ENCODE assay signal across 8 cellular contexts in the genomic region with DNA sequence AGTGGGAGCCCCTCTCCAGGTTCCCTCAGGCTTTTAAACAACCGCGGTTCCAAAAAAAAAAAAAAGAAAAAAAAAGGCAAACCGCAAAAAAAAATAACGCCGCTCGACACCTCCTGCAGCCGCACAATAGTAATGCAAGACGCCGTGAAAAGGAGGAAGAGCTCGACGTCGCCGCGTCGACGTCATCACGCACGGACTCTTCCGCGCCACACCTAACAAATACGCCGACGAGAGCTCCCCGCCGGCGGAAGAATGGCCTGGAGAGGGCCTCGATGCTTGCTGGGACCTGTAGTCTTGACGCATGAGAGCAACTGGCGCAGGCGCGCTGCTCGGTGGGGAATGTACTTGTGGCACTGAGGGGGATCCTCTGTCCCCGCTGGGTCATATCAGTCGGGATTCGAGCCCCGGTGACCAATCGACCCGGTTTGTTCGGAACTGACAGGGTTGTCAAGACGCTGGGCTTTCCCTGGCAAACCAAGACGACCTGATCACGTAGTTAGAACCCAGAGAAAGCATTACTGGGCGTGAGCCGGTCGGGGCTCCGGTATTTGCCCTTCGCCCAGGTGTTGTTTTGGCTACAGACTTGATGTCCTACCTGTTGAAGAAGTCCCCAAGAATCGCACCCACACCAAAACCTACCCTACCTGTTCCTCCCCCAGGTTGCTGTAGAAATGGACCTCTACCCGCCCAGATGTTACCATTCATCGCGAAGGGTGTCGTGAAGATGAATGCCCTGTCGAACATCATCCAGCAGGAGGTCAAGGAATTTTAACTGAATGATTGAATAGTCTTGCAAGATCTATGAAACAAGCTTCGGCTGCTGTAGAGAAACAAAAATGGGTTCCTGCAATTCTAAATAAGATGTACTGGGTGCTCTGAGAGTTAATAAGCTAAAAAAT. TPM values are rescaled to one million over a fixed set of nuclear protein-coding genes. Genes with fewer than 3 reads are reported as not detected.
DNase-seq lines count a peak whose midpoint lies in the region; ATAC-seq and TF ChIP-seq lines count a peak whose summit lies in the region.

A gene (minus strand): TSS at position 131 of the 899 bp plus-strand sequence. CDS start 166 bp downstream, outside the sequence.

- DNase-seq in Kasumi-1 (lab: John Stamatoyannopoulos, UW) = peak; percentile 98
- peak; percentile 97 for DNase-seq in RPMI7951 (ENCODE audit: low read depth)
- peak; percentile 91 to 94 for DNase-seq in activated T-helper 1 cell treated with anti-CD3 and anti-CD28 coated beads, Interleukin-2, amount 50 U/mL, for 16 hours (ENCODE audit: low read depth in 1 of 2, low spot score in 1 of 2)
- peak; percentile 99 for DNase-seq in fibroblast of gingiva (ENCODE audit: low read depth)
- peak; percentile 85 to 97 (median 94) for DNase-seq in naive thymus-derived CD4-positive, alpha-beta T cell
- peak; percentile 85 to 95 (median 94) for DNase-seq in stimulated activated naive CD4-positive, alpha-beta T cell (lab: John Stamatoyannopoulos, UW)

- peaks cover 10 to 51% (median 44%) of the 10 kb centered on the region in 7 donors for H3K4me1 Mint-ChIP-seq in naive thymus-derived CD4-positive, alpha-beta T cell

- no peaks in the 10 kb centered on the region for H3K9me2 ChIP-seq in DOHH2 (replicated peaks; ENCODE audit: control insufficient read depth, low read length)

- H3K9me3 ChIP-seq in DOHH2 (ENCODE audit: control insufficient read depth, insufficient read depth, low read length) = no peaks in the 10 kb centered on the region
- H3K9me3 ChIP-seq in naive thymus-derived CD4-positive, alpha-beta T cell (ENCODE audit: control insufficient read depth in 2 of 3, low read length in 3 of 3) = no peaks in the 10 kb centered on the region

- H3K4me3 ChIP-seq in DOHH2 (ENCODE audit: low read length) = peak within 1 kb of the TSS; percentile 83
- peak within 1 kb of the TSS; percentile 64 for H3K4me3 ChIP-seq in naive thymus-derived CD4-positive, alpha-beta T cell (ENCODE audit: low read length)

- no peaks in the 10 kb centered on the region for H3K27me3 ChIP-seq in DOHH2 (ENCODE audit: control insufficient read depth, low read length)
- no peaks in the 10 kb centered on the region for H3K27me3 ChIP-seq in naive thymus-derived CD4-positive, alpha-beta T cell (ENCODE audit: control insufficient read depth in 2 of 2, insufficient read depth in 2 of 2, low read length in 2 of 2)

- peak; percentile 10 for TF ChIP-seq CTCF in DOHH2 (IDR thresholded peaks at IDR 0.05; ENCODE audit: low read depth, low read length, poor library complexity, severe bottlenecking)

- CTCF ChIA-PET in naive thymus-derived CD4-positive, alpha-beta T cell (lab: Charles Lee) = interaction anchor here (0.6 to 1.5 kb wide), 4 partner anchors 10 to 602 kb away, joined by 3 to 6 read pairs (median 4); a partner anchor contains a TSS

- POLR2A ChIA-PET in naive thymus-derived CD4-positive, alpha-beta T cell (lab: Charles Lee) = interaction anchor here (0.6 to 1.2 kb wide), 4 partner anchors 8 to 1016 kb away, joined by 3 to 6 read pairs (median 3); a partner anchor contains a TSS

- peaks cover 0 to 7% (median 0%) of the 10 kb centered on the region in 11 donors for H3K9me3 Mint-ChIP-seq in naive thymus-derived CD4-positive, alpha-beta T cell

- H3K36me3 Mint-ChIP-seq in naive thymus-derived CD4-positive, alpha-beta T cell = peaks cover 0 to 10% (median 4%) of the 10 kb centered on the region in 5 donors

- peaks cover 0 to 16% (median 0%) of the 10 kb centered on the region in 5 donors for H3K27me3 Mint-ChIP-seq in naive thymus-derived CD4-positive, alpha-beta T cell

- peak within 1 kb of the TSS; percentile 92 to 99 (median 97) for H3K27ac Mint-ChIP-seq in naive thymus-derived CD4-positive, alpha-beta T cell

- peaks cover 39% of the 10 kb centered on the region for H3K79me2 ChIP-seq in DOHH2 (ENCODE audit: control insufficient read depth, low read length)

- H3K4me2 ChIP-seq in DOHH2 (ENCODE audit: low read length) = peak within 1 kb of the TSS; percentile 91

- peaks cover 31% of the 10 kb centered on the region for H3K4me1 ChIP-seq in DOHH2 (ENCODE audit: control insufficient read depth, low read length)
- peaks cover 14 to 19% of the 10 kb centered on the region in 2 donors for H3K4me1 ChIP-seq in naive thymus-derived CD4-positive, alpha-beta T cell (ENCODE audit: control insufficient read depth in 2 of 2, insufficient read depth in 2 of 2, low read length in 2 of 2)

- no peaks in the 10 kb centered on the region for H3F3A ChIP-seq in DOHH2 (ENCODE audit: control insufficient read depth, insufficient read depth)

- H3K4me3 Mint-ChIP-seq in naive thymus-derived CD4-positive, alpha-beta T cell = peak within 1 kb of the TSS; percentile 93 to 97 (median 96)

- H3K27ac ChIP-seq in DOHH2 (ENCODE audit: low read depth, low read length) = peak within 1 kb of the TSS; percentile 64
- peak within 1 kb of the TSS; percentile 87 for H3K27ac ChIP-seq in naive thymus-derived CD4-positive, alpha-beta T cell (ENCODE audit: low read depth, low read length)

- peak; percentile 99 for ATAC-seq in GM21825 (IDR thresholded peaks at IDR 0.05; ENCODE audit: unreplicated experiment)
- ATAC-seq in naive thymus-derived CD4-positive, alpha-beta T cell = peak; percentile 97

- H3K36me3 ChIP-seq in DOHH2 (ENCODE audit: control insufficient read depth, low read length) = peaks cover 14% of the 10 kb centered on the region
- H3K36me3 ChIP-seq in naive thymus-derived CD4-positive, alpha-beta T cell (ENCODE audit: control insufficient read depth in 2 of 3, insufficient read depth in 3 of 3, low read length in 3 of 3) = no peaks in the 10 kb centered on the region

- no peaks in the 10 kb centered on the region for H4K20me1 ChIP-seq in DOHH2 (ENCODE audit: control insufficient read depth, insufficient read depth, low read depth, low read length)

- intact Hi-C loops in naive thymus-derived CD4-positive, alpha-beta T cell (cut with micrococcal nuclease) = loop anchor here (1.0 to 10.0 kb wide), 19 partner anchors 87 to 1016 kb away; a partner anchor contains a TSS

RNA-seq across cellular contexts. Expression of the gene that starts here (rescaled TPM):
- total RNA-seq in RPMI7951 (2014; rRNA removed; shearing (Covaris generic)) = 8.3 and 9.3 TPM in 2 replicates
- 10 to 100 TPM; 12.4 to 24.5 (median 15.3) TPM for total RNA-seq in naive thymus-derived CD4-positive, alpha-beta T cell
- polyA plus RNA-seq in naive thymus-derived CD4-positive, alpha-beta T cell = 1 to 10 TPM; 6.2 to 6.9 TPM

Comparison
In these comparisons a context has a peak if more than half of its experiments do, and no peak if none do; other contexts are left out.
1. Peak in every context shown above with its lines: DNase-seq, ATAC-seq, H3K4me3 ChIP-seq and H3K27ac ChIP-seq.